In the genomic region with DNA sequence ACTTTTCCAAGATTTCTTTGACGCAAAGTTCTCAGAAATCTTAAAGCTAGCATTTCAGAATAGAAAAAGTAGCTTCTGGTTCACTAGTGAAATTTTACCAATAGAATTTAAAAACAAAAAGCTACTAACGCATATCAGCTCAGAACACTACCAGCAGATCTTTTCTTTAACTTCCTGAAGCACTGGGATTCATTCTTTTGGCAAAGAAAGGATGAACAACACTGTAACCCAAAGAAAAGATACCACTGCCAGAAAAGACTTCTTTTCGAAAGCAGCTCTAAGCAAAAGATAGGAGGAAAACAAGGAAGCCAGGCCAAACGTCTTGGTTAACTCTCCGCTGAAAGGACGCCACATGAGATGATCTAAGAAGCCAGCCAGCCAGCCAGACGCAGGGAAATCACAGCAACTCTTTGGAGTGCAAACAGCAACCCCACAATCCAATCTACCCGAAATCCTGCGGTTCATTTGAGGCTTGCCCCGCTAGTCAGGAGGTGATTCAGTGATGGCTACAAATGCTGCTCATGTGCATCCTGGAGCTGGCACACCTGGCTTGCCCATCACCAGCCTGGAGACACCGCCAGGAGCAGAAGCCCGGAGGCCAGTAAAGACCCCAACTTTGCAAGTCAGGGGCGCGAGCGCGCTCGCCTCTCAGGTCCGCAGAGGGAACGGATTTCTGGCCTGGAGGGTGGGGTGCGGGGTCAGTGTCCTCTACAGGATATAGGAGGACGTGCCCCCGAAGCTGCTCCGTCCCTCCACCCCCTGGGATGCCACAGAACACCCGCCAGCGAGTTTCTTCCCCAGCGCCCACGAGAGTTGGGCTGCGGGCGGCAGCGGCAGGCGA, we compare ENCODE assay signal across 8 cellular contexts. TPM values are rescaled to one million over a fixed set of nuclear protein-coding genes. Genes with fewer than 3 reads are reported as not detected.
DNase-seq lines count a peak whose midpoint lies in the region; ATAC-seq, FAIRE-seq and TF ChIP-seq lines count a peak whose summit lies in the region.

No MANE protein-coding gene starts in this region.

- peak overlapping the region; percentile 77 for H3K9ac ChIP-seq in astrocyte (ENCODE audit: low read length)
- H3K9ac ChIP-seq in parathyroid adenoma: peak overlapping the region; percentile 47

- peak overlapping the region; percentile 42 for H2AFZ ChIP-seq in astrocyte (ENCODE audit: low read depth, low read length)
- peak overlapping the region; percentile 98 for H2AFZ ChIP-seq in parathyroid adenoma

- H4K20me1 ChIP-seq in astrocyte (ENCODE audit: insufficient read depth, low read length): peaks cover 38% of the 10 kb centered on the region

- H3K4me3 Mint-ChIP-seq in CD4-positive, CD25-positive, alpha-beta regulatory T cell: no peak overlapping the region
- H3K4me3 Mint-ChIP-seq in astrocyte (ENCODE audit: unreplicated experiment): no peak overlapping the region

- H3K36me3 ChIP-seq in CD4-positive, CD25-positive, alpha-beta regulatory T cell (ENCODE audit: control insufficient read depth, insufficient read depth, low read length): peaks cover 4% of the 10 kb centered on the region
- H3K36me3 ChIP-seq in HEK293 (ENCODE audit: control insufficient read depth in 2 of 2, insufficient read depth in 1 of 2, low read length in 2 of 2): peaks cover 0 to 20% of the 10 kb centered on the region in 2 experiments; a peak in 1 of 3 replicates
- H3K36me3 ChIP-seq in astrocyte (ENCODE audit: insufficient read depth, low read length): peaks cover 5% of the 10 kb centered on the region
- peaks cover 10% of the 10 kb centered on the region for H3K36me3 ChIP-seq in left ventricle myocardium inferior
- H3K36me3 ChIP-seq in parathyroid adenoma (ENCODE audit: control insufficient read depth, insufficient read depth, low read length): no peaks in the 10 kb centered on the region

- DNase-seq in CD4-positive, CD25-positive, alpha-beta regulatory T cell: peak in 1 of 3 donors; percentile 35
- DNase-seq in NOMO-1 treated with DMSO at 0.1 percent for 48 hours (lab: John Stamatoyannopoulos, UW; ENCODE audit: unreplicated experiment) (peak; percentile 58), astrocyte (ENCODE audit: low read depth) (peak; percentile 95), left ventricle myocardium inferior (peak; percentile 63)

- no peaks in the 10 kb centered on the region for H3K9me3 ChIP-seq in CD4-positive, CD25-positive, alpha-beta regulatory T cell (ENCODE audit: control insufficient read depth in 2 of 2, low read length in 2 of 2)
- no peaks in the 10 kb centered on the region for H3K9me3 ChIP-seq in HEK293 (ENCODE audit: control insufficient read depth, insufficient read depth, low read depth, low read length)
- no peaks in the 10 kb centered on the region for H3K9me3 ChIP-seq in astrocyte (ENCODE audit: insufficient read depth, low read depth, low read length)
- H3K9me3 ChIP-seq in left ventricle myocardium inferior (replicated peaks): no peaks in the 10 kb centered on the region
- no peaks in the 10 kb centered on the region for H3K9me3 ChIP-seq in parathyroid adenoma (ENCODE audit: control insufficient read depth, low read length)

- peak overlapping the region; percentile 13 for H3K4me3 ChIP-seq in CD4-positive, CD25-positive, alpha-beta regulatory T cell (ENCODE audit: low read depth, low read length)
- H3K4me3 ChIP-seq in HEK293 (ENCODE audit: low read depth, low read length) (peak overlapping the region; percentile 86), astrocyte (ENCODE audit: insufficient read depth, low read depth, low read length) (peak overlapping the region; percentile 80), left ventricle myocardium inferior (peak overlapping the region; percentile 73), parathyroid adenoma (ENCODE audit: low read depth, low read length) (peak overlapping the region; percentile 80)

- peak overlapping the region; percentile 89 for H3K4me2 ChIP-seq in astrocyte (ENCODE audit: low read length)
- peak overlapping the region; percentile 57 for H3K4me2 ChIP-seq in parathyroid adenoma (ENCODE audit: low read length)

- FAIRE-seq in astrocyte (lab: Jason Lieb, UNC): no peak

- H3K4me1 ChIP-seq in CD4-positive, CD25-positive, alpha-beta regulatory T cell (ENCODE audit: control insufficient read depth, insufficient read depth, low read length, poor library complexity, severe bottlenecking): peaks cover 17% of the 10 kb centered on the region
- H3K4me1 ChIP-seq in HEK293 (ENCODE audit: control insufficient read depth, insufficient read depth, low read length): peaks cover 13% of the 10 kb centered on the region
- peaks cover 14% of the 10 kb centered on the region for H3K4me1 ChIP-seq in astrocyte (ENCODE audit: insufficient read depth, low read length)
- peaks cover 31% of the 10 kb centered on the region for H3K4me1 ChIP-seq in left ventricle myocardium inferior
- H3K4me1 ChIP-seq in parathyroid adenoma: peaks cover 11% of the 10 kb centered on the region

- CTCF ChIA-PET in HEK293 (lab: Yijun Ruan, JAX): interaction anchor here (0.6 to 4.1 kb wide), 14 partner anchors 9 to 537 kb away, joined by 3 to 29 read pairs (median 4); no protein-coding TSS in a partner anchor

- TF ChIP-seq CTCF in HEK293 (tag by site-specific recombination; IDR thresholded peaks at IDR 0.05): no peak
- no peak for TF ChIP-seq CTCF in astrocyte (IDR thresholded peaks at IDR 0.05; ENCODE audit: insufficient read depth, low read depth, low read length)
- TF ChIP-seq CTCF in left ventricle myocardium inferior (IDR thresholded peaks at IDR 0.05; ENCODE audit: borderline replicate concordance): no peak
- no peak for TF ChIP-seq CTCF in parathyroid adenoma (IDR thresholded peaks at IDR 0.05)

- H3K9me3 Mint-ChIP-seq in CD4-positive, CD25-positive, alpha-beta regulatory T cell: no peaks in the 10 kb centered on the region
- no peaks in the 10 kb centered on the region for H3K9me3 Mint-ChIP-seq in astrocyte (ENCODE audit: unreplicated experiment)

- ATAC-seq in CD4-positive, CD25-positive, alpha-beta regulatory T cell (ENCODE audit: low read depth in 2 of 2): no peak
- ATAC-seq in HG02840 (IDR thresholded peaks at IDR 0.05; ENCODE audit: low FRiP score, unreplicated experiment) (no peak), GM18517 (IDR thresholded peaks at IDR 0.05; ENCODE audit: unreplicated experiment) (no peak)

- POLR2A ChIA-PET in HEK293 (lab: Yijun Ruan, JAX): interaction anchor here (0.6 to 1.3 kb wide), 8 partner anchors 8 to 292 kb away, joined by 3 to 5 read pairs (median 4); no protein-coding TSS in a partner anchor

- intact Hi-C loops in left ventricle myocardium inferior (cut with micrococcal nuclease): no loop called here

- H3K27ac Mint-ChIP-seq in CD4-positive, CD25-positive, alpha-beta regulatory T cell: no peak overlapping the region
- no peak overlapping the region for H3K27ac Mint-ChIP-seq in astrocyte (ENCODE audit: unreplicated experiment)

- no peaks in the 10 kb centered on the region for H3K4me1 Mint-ChIP-seq in CD4-positive, CD25-positive, alpha-beta regulatory T cell
- H3K4me1 Mint-ChIP-seq in astrocyte (ENCODE audit: low read depth, unreplicated experiment): no peaks in the 10 kb centered on the region

- H3K27me3 Mint-ChIP-seq in CD4-positive, CD25-positive, alpha-beta regulatory T cell: no peaks in the 10 kb centered on the region
- H3K27me3 Mint-ChIP-seq in astrocyte (ENCODE audit: low read depth, unreplicated experiment): no peaks in the 10 kb centered on the region

- no peak overlapping the region for H3K27ac ChIP-seq in CD4-positive, CD25-positive, alpha-beta regulatory T cell (ENCODE audit: insufficient read depth, low read length, poor library complexity, severe bottlenecking)
- H3K27ac ChIP-seq in HEK293 (ENCODE audit: extremely low read depth, low read depth, low read length) (no peak overlapping the region; the same call in 1 of the 2 replicates), astrocyte (ENCODE audit: low read depth, low read length) (no peak overlapping the region), left ventricle myocardium inferior (replicated peaks) (peak overlapping the region; percentile 88), parathyroid adenoma (peak overlapping the region; percentile 15)

- H3K36me3 Mint-ChIP-seq in CD4-positive, CD25-positive, alpha-beta regulatory T cell: no peaks in the 10 kb centered on the region
- H3K36me3 Mint-ChIP-seq in astrocyte (ENCODE audit: low read depth, unreplicated experiment): no peaks in the 10 kb centered on the region

- H3K27me3 ChIP-seq in CD4-positive, CD25-positive, alpha-beta regulatory T cell (ENCODE audit: control insufficient read depth, insufficient read depth, low read length): peaks cover 32% of the 10 kb centered on the region
- H3K27me3 ChIP-seq in astrocyte (ENCODE audit: insufficient read depth, low read length): no peaks in the 10 kb centered on the region
- no peaks in the 10 kb centered on the region for H3K27me3 ChIP-seq in left ventricle myocardium inferior (ENCODE audit: low read depth)
- H3K27me3 ChIP-seq in parathyroid adenoma (ENCODE audit: control insufficient read depth, insufficient read depth, low read length): no peaks in the 10 kb centered on the region

- H3K79me2 ChIP-seq in astrocyte (ENCODE audit: insufficient read depth, low read length) (peaks cover 46% of the 10 kb centered on the region), parathyroid adenoma (peaks cover 3% of the 10 kb centered on the region)

TF ChIP-seq in HEK293, 187 proteins besides CTCF, POLR2A, EP300 and RAD21 (continues in another document):
- TF ChIP-seq ZNF274 (IDR thresholded peaks at IDR 0.05; ENCODE audit: low read length) (no peak), ZNF274 (tag by site-specific recombination; IDR thresholded peaks at IDR 0.05; ENCODE audit: borderline replicate concordance) (no peak), ZNF621 (tag by site-specific recombination; IDR thresholded peaks at IDR 0.05) (no peak), ZBTB21 (tag by site-specific recombination; IDR thresholded peaks at IDR 0.05) (no peak), ZNF16 (tag by site-specific recombination; IDR thresholded peaks at IDR 0.05; ENCODE audit: low read depth) (no peak)
- TF ChIP-seq, protein P1, sequence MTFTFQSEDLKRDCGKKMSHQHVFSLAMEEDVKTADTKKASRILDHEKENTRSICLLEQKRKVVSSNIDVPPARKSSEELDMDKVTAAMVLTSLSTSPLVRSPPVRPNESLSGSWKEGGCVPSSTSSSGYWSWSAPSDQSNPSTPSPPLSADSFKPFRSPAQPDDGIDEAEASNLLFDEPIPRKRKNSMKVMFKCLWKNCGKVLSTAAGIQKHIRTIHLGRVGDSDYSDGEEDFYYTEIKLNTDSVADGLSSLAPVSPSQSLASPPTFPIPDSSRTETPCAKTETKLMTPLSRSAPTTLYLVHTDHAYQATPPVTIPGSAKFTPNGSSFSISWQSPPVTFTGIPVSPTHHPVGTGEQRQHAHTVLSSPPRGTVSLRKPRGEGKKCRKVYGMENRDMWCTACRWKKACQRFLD (tag by site-specific recombination; IDR thresholded peaks at IDR 0.05): no peak

RNA-seq across cellular contexts. Expression of a gene that starts 0.8 kb away (rescaled TPM):
- total RNA-seq in CD4-positive, CD25-positive, alpha-beta regulatory T cell: 13.0 TPM
- polyA plus RNA-seq in CD4-positive, CD25-positive, alpha-beta regulatory T cell: 1 to 10 TPM in 3 of 4 donors, under 1 TPM in 1; 0.49 to 3.7 (median 2.1) TPM
- total RNA-seq in astrocyte (21.6 and 23.1 TPM in 2 replicates), left ventricle myocardium inferior (9.7 TPM)

RNA-seq across cellular contexts. Expression of a gene that starts 54.2 kb away (rescaled TPM):
- total RNA-seq in CD4-positive, CD25-positive, alpha-beta regulatory T cell: 3,278 TPM
- polyA plus RNA-seq in CD4-positive, CD25-positive, alpha-beta regulatory T cell: 10 to 100 TPM in 1 of 4 donors, not detected in 3; 23.7 TPM
- 1,356 and 1,553 TPM in 2 replicates for total RNA-seq in astrocyte
- 6,072 TPM for total RNA-seq in left ventricle myocardium inferior

Comparison
In these comparisons a context has a peak if more than half of its experiments do, and no peak if none do; other contexts are left out.
1. H3K27ac ChIP-seq: peak in left ventricle myocardium inferior (single experiment) and parathyroid adenoma (single experiment); none in CD4-positive, CD25-positive, alpha-beta regulatory T cell (single experiment), HEK293 (single experiment) and astrocyte (single experiment).
2. H3K4me3 ChIP-seq: peak in every context shown above with its lines; median percentile 86 in HEK293; 80 in astrocyte; 80 in parathyroid adenoma; 73 in left ventricle myocardium inferior; 13 in CD4-positive, CD25-positive, alpha-beta regulatory T cell.